17 cellular contexts compared by ENCODE assay signal in the genomic region with DNA sequence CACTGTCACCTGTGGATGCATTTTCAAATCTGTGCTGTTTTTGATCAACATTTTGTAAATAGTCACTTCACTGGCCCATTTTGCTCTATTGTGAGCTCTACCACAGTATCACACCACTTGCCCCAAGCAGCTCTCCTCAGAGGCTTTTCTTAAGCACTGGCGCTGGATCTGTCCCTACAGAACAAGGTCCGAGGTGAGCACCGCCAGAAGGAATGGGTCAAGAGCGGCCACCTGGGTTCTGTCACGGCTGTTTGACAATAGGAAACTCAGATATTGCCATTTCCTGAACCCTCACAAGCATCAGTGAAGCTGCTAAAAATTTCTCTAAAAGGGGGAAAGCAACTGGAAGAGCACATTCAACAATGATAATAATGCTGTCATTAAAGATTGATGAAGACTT.
DNase-seq lines count a peak whose midpoint lies in the region; ATAC-seq and TF ChIP-seq lines count a peak whose summit lies in the region.
"Had no signal": no experiment of that assay in that cellular context is flagged by ENCODE, and none has a peak within 500 bp of the region (broad histone marks: within the 10 kb centered on the region; RNA-seq: fewer than 3 reads in every experiment).

No MANE protein-coding gene starts in this region.

- H3K4ac ChIP-seq in H9 (ENCODE audit: low read depth, low read length), result no peak overlapping the region

- H3K27me3 ChIP-seq in BLaER1 (no peaks in the 10 kb centered on the region), H9 (ENCODE audit: insufficient read depth, low read length) (no peaks in the 10 kb centered on the region), transverse colon (peaks cover 20% of the 10 kb centered on the region)
- no peaks in the 10 kb centered on the region for H3K27me3 ChIP-seq in BLaER1 treated with 17β-estradiol and CSF1 and Interleukin-3, amounts not matched to agents 10 nM and 100 nM

- no peak for TF ChIP-seq EP300 in transverse colon (IDR thresholded peaks at IDR 0.05; ENCODE audit: low read depth)

- H3K27ac Mint-ChIP-seq in H9, result no peak overlapping the region; a peak in 1 of 7 replicates
- no peak overlapping the region for H3K27ac Mint-ChIP-seq in neural crest cell (ENCODE audit: unreplicated experiment)
- H3K27ac Mint-ChIP-seq: CD14-positive monocyte; CD4-positive, alpha-beta T cell; CD8-positive, alpha-beta memory T cell; HFFc6 had no signal

- no peaks in the 10 kb centered on the region for H3K23me2 ChIP-seq in H9 (ENCODE audit: insufficient read length, low read depth, low read length, poor library complexity, severe bottlenecking)

- H2BK20ac ChIP-seq in H9 (ENCODE audit: low read depth, low read length, poor library complexity, severe bottlenecking), result peak overlapping the region; percentile 61

- H2BK120ac ChIP-seq in H9 (ENCODE audit: low read depth, low read length, poor library complexity, severe bottlenecking), result no peak overlapping the region

- H3K4me2 ChIP-seq in BLaER1 (peak overlapping the region; percentile 66), H9 (ENCODE audit: insufficient read depth, insufficient read length, low read length) (no peak overlapping the region)
- H3K4me2 ChIP-seq in BLaER1 treated with 17β-estradiol and CSF1 and Interleukin-3, amounts not matched to agents 10 nM and 100 nM, result peak overlapping the region in 9 of 11 experiments; percentile 41 to 67 (median 55); a peak in 19 of 22 replicates

- no peak overlapping the region for H2AFZ ChIP-seq in H9 (ENCODE audit: low read length)
- H2AFZ ChIP-seq: GM23248 had no signal

- intact Hi-C loops in transverse colon (cut with DNase I; ENCODE audit: low total_unique reads), result no loop called here

- no peak overlapping the region for H2AK5ac ChIP-seq in H9 (ENCODE audit: insufficient read length, low read length)

- H3K4me1 ChIP-seq in BLaER1, result peaks cover 26% of the 10 kb centered on the region
- H3K4me1 ChIP-seq in BLaER1 treated with 17β-estradiol and CSF1 and Interleukin-3, amounts not matched to agents 10 nM and 100 nM, result peaks cover 17 to 26% (median 20%) of the 10 kb centered on the region in 10 experiments
- H3K4me1 ChIP-seq in H9 (ENCODE audit: insufficient read depth, low read length), result peaks cover 9% of the 10 kb centered on the region; the same call in 1 of the 2 replicates
- H3K4me1 ChIP-seq in transverse colon, result no peaks in the 10 kb centered on the region
- H3K4me1 ChIP-seq: HAP-1 had no signal

- H2BK12ac ChIP-seq in H9 (ENCODE audit: insufficient read length, low read depth, low read length), result no peak overlapping the region

- H3K4me3 ChIP-seq in BLaER1 (no peak overlapping the region), transverse colon (no peak overlapping the region)
- H3K4me3 ChIP-seq in BLaER1 treated with 17β-estradiol and CSF1 and Interleukin-3, amounts not matched to agents 10 nM and 100 nM, result no peak overlapping the region
- H3K4me3 ChIP-seq: GM23248, HAP-1 had no signal

- no peak overlapping the region for H3K56ac ChIP-seq in H9 (ENCODE audit: insufficient read length, low read depth, low read length)

- H3K18ac ChIP-seq in H9 (ENCODE audit: insufficient read length, low read depth, low read length), result no peak overlapping the region

- no peak for TF ChIP-seq POLR2A in transverse colon (IDR thresholded peaks at IDR 0.05)

- no peak overlapping the region for H3T11ph ChIP-seq in H9 (ENCODE audit: low read length)

- TF ChIP-seq CTCF in H9 (conservative IDR thresholded peaks at IDR 0.05), result no peak
- TF ChIP-seq CTCF in neural crest cell (conservative IDR thresholded peaks at IDR 0.05), result no peak
- TF ChIP-seq CTCF in transverse colon (IDR thresholded peaks at IDR 0.05), result no peak

- H2BK5ac ChIP-seq in H9 (ENCODE audit: insufficient read length, low read length), result no peak overlapping the region

- H4K8ac ChIP-seq in H9 (replicated peaks; ENCODE audit: insufficient read length, low read depth, low read length), result no peak overlapping the region

- no peak overlapping the region for H4K5ac ChIP-seq in H9 (ENCODE audit: insufficient read length, low read depth, low read length)

- no peak for ATAC-seq in GM21717 (IDR thresholded peaks at IDR 0.05; ENCODE audit: unreplicated experiment)

- H3K9me3 ChIP-seq in BLaER1 (no peaks in the 10 kb centered on the region), H9 (ENCODE audit: control insufficient read depth, low read depth, low read length) (no peaks in the 10 kb centered on the region), transverse colon (no peaks in the 10 kb centered on the region)
- no peaks in the 10 kb centered on the region for H3K9me3 ChIP-seq in BLaER1 treated with 17β-estradiol and CSF1 and Interleukin-3, amounts not matched to agents 10 nM and 100 nM (replicated peaks in 1 of 11)
- H3K9me3 ChIP-seq: HAP-1 had no signal

- H3K9ac ChIP-seq in BLaER1 (no peak overlapping the region), H9 (ENCODE audit: extremely low read depth, insufficient read length, low read length) (no peak overlapping the region)
- H3K9ac ChIP-seq in BLaER1 treated with 17β-estradiol and CSF1 and Interleukin-3, amounts not matched to agents 10 nM and 100 nM, result no peak overlapping the region; a peak in 1 of 22 replicates
- H3K9ac ChIP-seq: GM23248 had no signal

- H3K4me1 Mint-ChIP-seq in H9 (peaks cover 28 to 29% of the 10 kb centered on the region in 2 experiments), neural crest cell (peaks cover 39% of the 10 kb centered on the region)

- H3K14ac ChIP-seq in H9 (ENCODE audit: insufficient read depth, low read length), result no peak overlapping the region

- H3K36me3 Mint-ChIP-seq in H9 (ENCODE audit: insufficient read depth in 1 of 3, low read depth in 3 of 3) (peaks cover 8 to 13% (median 12%) of the 10 kb centered on the region in 3 experiments), neural crest cell (ENCODE audit: low read depth) (no peaks in the 10 kb centered on the region)
- H3K36me3 Mint-ChIP-seq: CD14-positive monocyte; CD8-positive, alpha-beta memory T cell had no signal

- H3K79me1 ChIP-seq in H9 (ENCODE audit: insufficient read depth, low read depth, low read length, poor library complexity, severe bottlenecking), result no peaks in the 10 kb centered on the region

- H4K20me1 ChIP-seq in BLaER1 (no peaks in the 10 kb centered on the region), H9 (ENCODE audit: control insufficient read depth, insufficient read depth, insufficient read length) (no peaks in the 10 kb centered on the region)
- no peaks in the 10 kb centered on the region for H4K20me1 ChIP-seq in BLaER1 treated with 17β-estradiol and CSF1 and Interleukin-3, amounts not matched to agents 10 nM and 100 nM

- H3K27ac ChIP-seq in BLaER1 (no peak overlapping the region), H9 (ENCODE audit: insufficient read length, low read depth, low read length) (no peak overlapping the region), transverse colon (no peak overlapping the region)
- H3K27ac ChIP-seq in BLaER1 treated with 17β-estradiol and CSF1 and Interleukin-3, amounts not matched to agents 10 nM and 100 nM, result no peak overlapping the region
- H3K27ac ChIP-seq: GM23248 had no signal

- no peaks in the 10 kb centered on the region for H3K36me3 ChIP-seq in BLaER1
- H3K36me3 ChIP-seq in BLaER1 treated with 17β-estradiol and CSF1 and Interleukin-3, amounts not matched to agents 10 nM and 100 nM, result no peaks in the 10 kb centered on the region
- no peaks in the 10 kb centered on the region for H3K36me3 ChIP-seq in transverse colon
- H3K36me3 ChIP-seq: HAP-1 had no signal

- no peaks in the 10 kb centered on the region for H3K79me2 ChIP-seq in H9 (ENCODE audit: insufficient read depth, low read length)

- no peak for DNase-seq in H9
- no peak for DNase-seq in neural crest cell (ENCODE audit: low read depth, low spot score)
- no peak for DNase-seq in transverse colon
- no peak for DNase-seq in NCI-H524 treated with DMSO at 0.1 percent for 48 hours (lab: John Stamatoyannopoulos, UW)
- DNase-seq: CD4-positive, alpha-beta T cell; CD8-positive, alpha-beta memory T cell; DMS 273 treated with DMSO at 0.1 percent for 48 hours; DMS79; EL; GF-D8; GM23248; HFFc6 had no signal

- no peaks in the 10 kb centered on the region; the same call in none of the 2 replicates for H3K27me3 Mint-ChIP-seq in H9 (ENCODE audit: low read depth)
- no peaks in the 10 kb centered on the region for H3K27me3 Mint-ChIP-seq in neural crest cell (ENCODE audit: low read depth)

- H4K91ac ChIP-seq in H9 (ENCODE audit: insufficient read length, low read depth, low read length), result no peak overlapping the region

- H2BK15ac ChIP-seq in H9 (ENCODE audit: low read depth, low read length), result no peak overlapping the region

- H3K4me3 Mint-ChIP-seq in H9 (no peak overlapping the region), neural crest cell (peak overlapping the region; percentile 18)
- H3K4me3 Mint-ChIP-seq: CD14-positive monocyte; CD4-positive, alpha-beta T cell; CD8-positive, alpha-beta memory T cell; HFFc6 had no signal

- H3K23ac ChIP-seq in H9 (ENCODE audit: insufficient read length, low read depth, low read length), result no peak overlapping the region

- WGBS in H9 (ENCODE audit: extremely low coverage, insufficient read length, low lambda C conversion rate), result no CpG with 5 or more reads among the region's 5 CpGs
- WGBS in transverse colon (ENCODE audit: low coverage in 1 of 2), 2 donors, result 44 to 56% methylated on average over 5 of the region's 5 CpGs

- in situ Hi-C loops in transverse colon (cut with MboI; ENCODE audit: low pct_ligation_motif_present in 1 of 4, low pct_unique_long_range_greater_than_20kb in 1 of 4, low sequenced_read_pairs in 3 of 4), result no loop called here

- H3K9me3 Mint-ChIP-seq in H9, result peaks cover 11 to 14% of the 10 kb centered on the region in 2 experiments
- peaks cover 4% of the 10 kb centered on the region for H3K9me3 Mint-ChIP-seq in neural crest cell
- H3K9me3 Mint-ChIP-seq: CD4-positive, alpha-beta T cell; CD8-positive, alpha-beta memory T cell had no signal
